ENCODE assay signal across 25 cellular contexts in the genomic region with DNA sequence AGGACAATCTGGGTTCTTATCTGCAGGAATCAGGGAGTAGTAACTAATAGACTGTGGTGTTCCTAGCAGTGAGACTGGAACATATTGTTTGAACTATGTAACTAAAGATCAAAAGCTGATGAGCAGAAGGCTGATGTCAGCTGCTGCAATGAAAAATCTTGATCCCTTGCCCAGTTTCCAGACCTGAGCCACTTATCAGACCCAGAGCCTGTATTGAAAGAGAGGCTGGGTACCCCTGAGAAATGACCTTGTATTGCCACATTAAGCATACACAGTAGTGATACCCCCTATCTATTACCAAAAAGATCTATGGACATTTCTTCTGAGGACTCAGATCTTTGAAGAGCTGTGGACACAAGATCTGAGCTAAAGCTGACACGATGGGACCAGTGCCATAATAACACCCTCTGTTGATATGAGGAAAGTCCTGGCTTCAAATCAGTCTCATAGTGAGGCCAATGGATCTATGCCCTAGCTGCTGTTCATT.
A peak's percentile ranks its signal among the peaks of the same experiment; 100 is the strongest.
DNase-seq lines count a peak whose midpoint lies in the region; ATAC-seq, FAIRE-seq and TF ChIP-seq lines count a peak whose summit lies in the region.
"Had no signal": no experiment of that assay in that cellular context is flagged by ENCODE, and none has a peak within 500 bp of the region (broad histone marks: within the 10 kb centered on the region; RNA-seq: fewer than 3 reads in every experiment).

No MANE protein-coding gene starts in this region.

- no TSS peak for BruUV-seq in HepG2 (replicated peaks; lab: Mats Ljungman, UMichigan)

- no peak for TF ChIP-seq POLR2A in HepG2 (IDR thresholded peaks at IDR 0.05; ENCODE audit: insufficient read depth in 1 of 2, low read depth in 2 of 2, low read length in 2 of 2)
- no peak for TF ChIP-seq POLR2A in prostate gland (IDR thresholded peaks at IDR 0.05)
- TF ChIP-seq POLR2A in GM12891 (IDR thresholded peaks at IDR 0.05; ENCODE audit: low read depth, low read length) = no peak

- no peak for ATAC-seq in HepG2
- ATAC-seq in heart right ventricle = peak in 7 of 8 donors; percentile 8 to 73 (median 58)
- ATAC-seq in aorta (ENCODE audit: low FRiP score) = no peak
- ATAC-seq: activated naive CD8-positive, alpha-beta T cell treated with anti-CD3 and anti-CD28 coated beads, Interleukin-2, amount 50 U/mL, for 24 hours; mucosa of descending colon; stimulated activated naive CD8-positive, alpha-beta T cell treated with anti-CD3 and anti-CD28 coated beads, Interleukin-15, Interleukin-2, amounts not matched to agents 100 U/mL and 50 U/mL, for 24 hours had no signal

- H3K27me3 ChIP-seq in liver (ENCODE audit: control insufficient read depth in 4 of 4, insufficient read depth in 4 of 4, low read length in 3 of 4) = no peaks in the 10 kb centered on the region
- peaks cover 2 to 3% of the 10 kb centered on the region in 2 experiments; a peak in 1 of 5 replicates for H3K27me3 ChIP-seq in HepG2 (ENCODE audit: control insufficient read depth in 1 of 2, insufficient read depth in 2 of 2, low read length in 2 of 2)
- H3K27me3 ChIP-seq in heart right ventricle = peaks cover 0 to 6% (median 0%) of the 10 kb centered on the region in 7 donors
- no peaks in the 10 kb centered on the region for H3K27me3 ChIP-seq in prostate gland (replicated peaks; ENCODE audit: insufficient read depth)
- no peaks in the 10 kb centered on the region for H3K27me3 ChIP-seq in aorta (ENCODE audit: control insufficient read depth in 1 of 2, insufficient read depth in 2 of 2, low read length in 1 of 2)
- H3K27me3 ChIP-seq: BLaER1, MG63, thyroid gland had no signal

- intact Hi-C loops in HepG2 (cut with micrococcal nuclease; ENCODE audit: unreplicated experiment) (no loop called here), heart right ventricle (cut with DNase I) (loop anchor here in 1 of 10 donors (5.0 kb wide), 1 partner anchor 178 kb away; the partner anchor contains the start of gene GALNT2), prostate gland (cut with DNase I) (no loop called here), aorta (cut with DNase I) (no loop called here)

- H2AFZ ChIP-seq in HepG2 (ENCODE audit: low read length) = no peak overlapping the region
- H2AFZ ChIP-seq: parathyroid adenoma had no signal

- POLR2A ChIA-PET in HepG2 (lab: Yijun Ruan, JAX) (no interaction called here), HEK293T (lab: Yijun Ruan, JAX) (no interaction called here)

- H3K9ac ChIP-seq in liver (ENCODE audit: low read depth in 1 of 2, low read length in 2 of 2) = no peak overlapping the region
- no peak overlapping the region for H3K9ac ChIP-seq in HepG2 (ENCODE audit: insufficient read depth, low read depth, low read length)
- H3K9ac ChIP-seq: BLaER1, parathyroid adenoma had no signal

- H3K4me2 ChIP-seq in HepG2 (ENCODE audit: low read depth, low read length) = no peak overlapping the region
- H3K4me2 ChIP-seq: BLaER1 had no signal

- TF ChIP-seq EP300 in HepG2 (IDR thresholded peaks at IDR 0.05; ENCODE audit: low read depth in 2 of 2, low read length in 2 of 2) = no peak
- no peak for TF ChIP-seq EP300 in HepG2 (CRISPR knock-in tag; IDR thresholded peaks at IDR 0.05; ENCODE audit: borderline replicate concordance)

- no peak for DNase-seq in HepG2 (ENCODE audit: low spot score)
- no peak for DNase-seq in heart right ventricle
- peak; percentile 27 for DNase-seq in prostate gland (ENCODE audit: low spot score)
- DNase-seq in HEK293T (ENCODE audit: extremely low spot score) = no peak
- no peak for DNase-seq in aorta
- DNase-seq in GM12891 (ENCODE audit: insufficient read length, low spot score) = no peak
- no peak for DNase-seq in dermis blood vessel endothelial cell
- DNase-seq: activated naive CD8-positive, alpha-beta T cell treated with anti-CD3 and anti-CD28 coated beads, Interleukin-2, amount 50 U/mL, for 24 hours; activated T-cell treated with anti-CD3 and anti-CD28 coated beads, Interleukin-2, amount 50 U/mL, for 24 hours; COR-L47; DND-41; mucosa of descending colon; NCI-H1105 treated with DMSO at 0.1 percent for 48 hours; NCI-H2029 treated with DMSO at 0.1 percent for 48 hours; nephron progenitor cell; stimulated activated naive CD8-positive, alpha-beta T cell treated with anti-CD3 and anti-CD28 coated beads, Interleukin-15, Interleukin-2, amounts not matched to agents 100 U/mL and 50 U/mL, for 24 hours; thyroid gland had no signal

- CTCF ChIA-PET in HepG2 (lab: Yijun Ruan, JAX; ENCODE audit: low intra/inter-chr PET ratio, low total read pairs) (no interaction called here), HEK293T (lab: Yijun Ruan, JAX) (no interaction called here)

- in situ Hi-C loops in HepG2 (cut with HindIII; ENCODE audit: extremely low pct_ligation_motif_present, low pct_unique_long_range_greater_than_20kb) = no loop called here

- FAIRE-seq in HepG2 (lab: Jason Lieb, UNC) = no peak
- FAIRE-seq in GM12891 (lab: Jason Lieb, UNC) = no peak
- FAIRE-seq: GM18507, keratinocyte had no signal

- H3K36me3 ChIP-seq in liver (ENCODE audit: control insufficient read depth in 4 of 4, insufficient read depth in 3 of 4, low read depth in 1 of 4, low read length in 3 of 4) (no peaks in the 10 kb centered on the region), HepG2 (replicated peaks in 1 of 2; ENCODE audit: control insufficient read depth in 1 of 2, insufficient read depth in 2 of 2, low read length in 2 of 2) (no peaks in the 10 kb centered on the region), heart right ventricle (no peaks in the 10 kb centered on the region), prostate gland (no peaks in the 10 kb centered on the region), aorta (ENCODE audit: control insufficient read depth in 1 of 2, insufficient read depth in 2 of 2, low read length in 1 of 2) (no peaks in the 10 kb centered on the region)
- H3K36me3 ChIP-seq: BLaER1, HAP-1, MG63, thyroid gland had no signal

- peak overlapping the region; percentile 53 to 78 for H3K27ac ChIP-seq in liver (ENCODE audit: low read depth in 1 of 2, low read length in 2 of 2)
- H3K27ac ChIP-seq in HepG2 (ENCODE audit: extremely low read length, insufficient read depth, low read length) = no peak overlapping the region
- H3K27ac ChIP-seq in heart right ventricle = peak overlapping the region; percentile 60 to 86 (median 71)
- peak overlapping the region in 1 of 2 donors; percentile 36 for H3K27ac ChIP-seq in prostate gland
- H3K27ac ChIP-seq in aorta (ENCODE audit: low read depth in 1 of 2, low read length in 2 of 2) = no peak overlapping the region
- H3K27ac ChIP-seq: BLaER1, parathyroid adenoma, thyroid gland had no signal

- WGBS in liver = 31% methylated on average over 1 of the region's 1 CpG
- 14% methylated on average over 1 of the region's 1 CpG for WGBS in HepG2 (ENCODE audit: low lambda C conversion rate)
- 33 to 58% methylated on average over 1 of the region's 1 CpG for WGBS in heart right ventricle, 2 donors
- 97% methylated on average over 1 of the region's 1 CpG for WGBS in prostate gland
- 3 to 8% methylated on average over 1 of the region's 1 CpG for WGBS in aorta, 2 donors

- H3K4me3 ChIP-seq in liver (ENCODE audit: low read depth in 1 of 3, low read length in 3 of 3) = no peak overlapping the region
- no peak overlapping the region for H3K4me3 ChIP-seq in HepG2 (replicated peaks in 1 of 3; ENCODE audit: insufficient read depth in 1 of 3, low read depth in 2 of 3, low read length in 3 of 3)
- H3K4me3 ChIP-seq in heart right ventricle = no peak overlapping the region
- H3K4me3 ChIP-seq in prostate gland = no peak overlapping the region
- H3K4me3 ChIP-seq in aorta (ENCODE audit: low read length in 2 of 2) = no peak overlapping the region
- H3K4me3 ChIP-seq: BLaER1, HAP-1, lung, MG63, mucosa of descending colon, thyroid gland had no signal

- TF ChIP-seq CTCF in liver (IDR thresholded peaks at IDR 0.05; ENCODE audit: low read depth, low read length, missing input control) = no peak
- no peak for TF ChIP-seq CTCF in HepG2 (CRISPR knock-in tag; IDR thresholded peaks at IDR 0.05)
- no peak for TF ChIP-seq CTCF in heart right ventricle (IDR thresholded peaks at IDR 0.05)
- no peak for TF ChIP-seq CTCF in prostate gland (IDR thresholded peaks at IDR 0.05)

- TF ChIP-seq RAD21 in liver (IDR thresholded peaks at IDR 0.05) (peak in 1 of 2 donors; percentile 35), HepG2 (CRISPR knock-in tag; IDR thresholded peaks at IDR 0.05) (no peak)

- peaks cover 12 to 30% (median 20%) of the 10 kb centered on the region in 4 donors for H3K4me1 ChIP-seq in liver (ENCODE audit: control insufficient read depth in 4 of 4, insufficient read depth in 4 of 4, low read length in 3 of 4)
- peaks cover 5% of the 10 kb centered on the region for H3K4me1 ChIP-seq in HepG2 (ENCODE audit: insufficient read depth, low read length)
- H3K4me1 ChIP-seq in heart right ventricle = peaks cover 0 to 25% (median 3%) of the 10 kb centered on the region in 9 donors
- no peaks in the 10 kb centered on the region for H3K4me1 ChIP-seq in prostate gland (replicated peaks)
- peaks cover 0 to 4% of the 10 kb centered on the region in 2 donors for H3K4me1 ChIP-seq in aorta (ENCODE audit: control insufficient read depth in 1 of 2, insufficient read depth in 2 of 2, low read length in 2 of 2)
- H3K4me1 ChIP-seq: BLaER1, HAP-1, parathyroid adenoma, thyroid gland had no signal

- H3K79me2 ChIP-seq in HepG2 (ENCODE audit: insufficient read depth, low read length) = no peaks in the 10 kb centered on the region
- H3K79me2 ChIP-seq: parathyroid adenoma had no signal

- no peaks in the 10 kb centered on the region for H4K20me1 ChIP-seq in HepG2 (ENCODE audit: insufficient read depth, low read length)
- H4K20me1 ChIP-seq: BLaER1 had no signal

- H3K9me3 ChIP-seq in liver (ENCODE audit: control insufficient read depth in 4 of 4, low read length in 3 of 4) (peaks cover 0 to 2% (median 0%) of the 10 kb centered on the region in 4 donors), HepG2 (ENCODE audit: low read length) (no peaks in the 10 kb centered on the region), heart right ventricle (no peaks in the 10 kb centered on the region), prostate gland (no peaks in the 10 kb centered on the region), aorta (ENCODE audit: control insufficient read depth, low read length) (no peaks in the 10 kb centered on the region)
- H3K9me3 ChIP-seq: BLaER1, HAP-1, MG63, mucosa of descending colon, thyroid gland had no signal

TF ChIP-seq in liver, 16 proteins besides CTCF, POLR2A, EP300 and RAD21 (continues in another document):
- TF ChIP-seq TAF1 (conservative IDR thresholded peaks at IDR 0.05) = no peak

TF ChIP-seq in HepG2, 621 proteins besides CTCF, POLR2A, EP300 and RAD21 (continues in another document):
- TF ChIP-seq RARG (CRISPR knock-in tag; IDR thresholded peaks at IDR 0.05; ENCODE audit: low read depth) (no peak), ZNF34 (CRISPR knock-in tag; IDR thresholded peaks at IDR 0.05; ENCODE audit: borderline replicate concordance) (no peak), SALL1 (CRISPR knock-in tag; IDR thresholded peaks at IDR 0.05) (no peak)

TF ChIP-seq in HEK293T, 16 proteins besides CTCF, POLR2A, EP300 and RAD21:
- TF ChIP-seq SUZ12 (IDR thresholded peaks at IDR 0.05) (no peak), NFRKB (IDR thresholded peaks at IDR 0.05) (no peak), FOXA1 (IDR thresholded peaks at IDR 0.05) (no peak), ARNT (IDR thresholded peaks at IDR 0.05) (no peak)

TF ChIP-seq in GM12891, 5 proteins besides CTCF, POLR2A, EP300 and RAD21 (continues in another document):
- TF ChIP-seq POU2F2 (IDR thresholded peaks at IDR 0.05; ENCODE audit: low read depth, low read length) = no peak
- no peak for TF ChIP-seq POLR2AphosphoS5 (IDR thresholded peaks at IDR 0.05; ENCODE audit: low read depth, low read length)
- no peak for TF ChIP-seq TAF1 (IDR thresholded peaks at IDR 0.05; ENCODE audit: low read depth, low read length)

Comparison
In these comparisons a context has a peak if more than half of its experiments do, and no peak if none do; other contexts are left out.
1. H3K27ac ChIP-seq: peak in liver (2 of 2) and heart right ventricle (10 of 10); none in HepG2 (single experiment) and aorta (0 of 2).
2. ATAC-seq: peak in heart right ventricle (7 of 8); none in HepG2 (single experiment) and aorta (single experiment).